1 cellular context compared by ENCODE assay signal in genomic region chr13:95533545-95534135, GRCh38.
TF ChIP-seq lines count a peak whose summit lies in the region.

No MANE protein-coding gene starts in this region.

TF ChIP-seq in WTC11, 78 proteins besides CTCF, POLR2A, EP300 and RAD21 (continued from another document):
- TF ChIP-seq AFF4 (CRISPR knock-in tag; IDR thresholded peaks at IDR 0.05; ENCODE audit: borderline replicate concordance): no peak
- no peak for TF ChIP-seq ATF1 (CRISPR knock-in tag; IDR thresholded peaks at IDR 0.05)
- no peak for TF ChIP-seq NR1H2 (CRISPR knock-in tag; IDR thresholded peaks at IDR 0.05)
- TF ChIP-seq ZBTB43 (CRISPR knock-in tag; IDR thresholded peaks at IDR 0.05): no peak
- no peak for TF ChIP-seq IRF1 (CRISPR knock-in tag; IDR thresholded peaks at IDR 0.05)
- TF ChIP-seq GRHL2 (CRISPR knock-in tag; IDR thresholded peaks at IDR 0.05; ENCODE audit: insufficient replicate concordance, severe bottlenecking): no peak
TF ChIP-seq in WTC11: peak in this region for 0.
